10 cellular contexts compared by ENCODE assay signal in genomic region chr16:10752843-10753523, GRCh38. TPM values are rescaled to one million over a fixed set of nuclear protein-coding genes. Genes with fewer than 3 reads are reported as not detected.
DNase-seq lines count a peak whose midpoint lies in the region; ATAC-seq and TF ChIP-seq lines count a peak whose summit lies in the region.
"Had no signal": no experiment of that assay in that cellular context is flagged by ENCODE, and none has a peak within 500 bp of the region (broad histone marks: within the 10 kb centered on the region; RNA-seq: fewer than 3 reads in every experiment).

No MANE protein-coding gene starts in this region.

- peaks cover 2% of the 10 kb centered on the region for H3K4me1 Mint-ChIP-seq in activated naive CD8-positive, alpha-beta T cell treated with anti-CD3 and anti-CD28 coated beads for 36 hours
- peaks cover 33% of the 10 kb centered on the region for H3K4me1 Mint-ChIP-seq in HFFc6 (ENCODE audit: low read depth)

- H3K27me3 Mint-ChIP-seq in activated naive CD8-positive, alpha-beta T cell treated with anti-CD3 and anti-CD28 coated beads for 36 hours: no peaks in the 10 kb centered on the region
- H3K27me3 Mint-ChIP-seq in HFFc6 (ENCODE audit: insufficient read depth): no peaks in the 10 kb centered on the region

- H3K36me3 Mint-ChIP-seq in activated naive CD8-positive, alpha-beta T cell treated with anti-CD3 and anti-CD28 coated beads for 36 hours: peaks cover 9% of the 10 kb centered on the region
- H3K36me3 Mint-ChIP-seq in HFFc6 (ENCODE audit: low read depth): no peaks in the 10 kb centered on the region; the same call in 1 of the 2 replicates

- H3K36me3 ChIP-seq in MG63: peaks cover 22% of the 10 kb centered on the region

- no peaks in the 10 kb centered on the region for H3K9me3 ChIP-seq in MG63

- H3K27ac Mint-ChIP-seq in activated naive CD8-positive, alpha-beta T cell treated with anti-CD3 and anti-CD28 coated beads for 36 hours: peak overlapping the region; percentile 25
- no peak overlapping the region for H3K27ac Mint-ChIP-seq in HFFc6

- no peak for DNase-seq in activated naive CD8-positive, alpha-beta T cell treated with anti-CD3 and anti-CD28 coated beads for 36 hours
- DNase-seq in omental fat pad (ENCODE audit: low spot score) (peak; percentile 37), MG63 (no peak), HFFc6 (no peak)
- DNase-seq: erythroblast, NCI-H1694 had no signal

- H3K4me3 Mint-ChIP-seq in activated naive CD8-positive, alpha-beta T cell treated with anti-CD3 and anti-CD28 coated beads for 36 hours: no peak overlapping the region
- H3K4me3 Mint-ChIP-seq in HFFc6: no peak overlapping the region

- no peak overlapping the region for H3K4me3 ChIP-seq in MG63

- TF ChIP-seq CTCF in omental fat pad (IDR thresholded peaks at IDR 0.05): no peak
- no peak for TF ChIP-seq CTCF in HFFc6 (IDR thresholded peaks at IDR 0.05)

- ATAC-seq in GM19043 (IDR thresholded peaks at IDR 0.05; ENCODE audit: low read depth, unreplicated experiment): peak; percentile 66
- ATAC-seq in HG03025 (IDR thresholded peaks at IDR 0.05; ENCODE audit: low FRiP score, unreplicated experiment): peak; percentile 47
- no peak for ATAC-seq in omental fat pad (ENCODE audit: low FRiP score)
- no peak for ATAC-seq in HG03159 (IDR thresholded peaks at IDR 0.05; ENCODE audit: unreplicated experiment)
- ATAC-seq in HG02840 (IDR thresholded peaks at IDR 0.05; ENCODE audit: low FRiP score, unreplicated experiment): no peak

- H3K27me3 ChIP-seq in MG63: no peaks in the 10 kb centered on the region

- no peaks in the 10 kb centered on the region for H3K9me3 Mint-ChIP-seq in activated naive CD8-positive, alpha-beta T cell treated with anti-CD3 and anti-CD28 coated beads for 36 hours
- no peaks in the 10 kb centered on the region for H3K9me3 Mint-ChIP-seq in HFFc6

RNA-seq across cellular contexts. Expression of gene NUBP1, which starts 9.3 kb away (rescaled TPM):
- total RNA-seq in activated naive CD8-positive, alpha-beta T cell treated with anti-CD3 and anti-CD28 coated beads for 36 hours: 10 to 100 TPM; 24.3 to 26.7 TPM
- 10 to 100 TPM; 22.0 to 31.7 (median 22.4) TPM for total RNA-seq in omental fat pad
- total RNA-seq in MG63 (2014; rRNA removed; shearing (Covaris generic); ENCODE audit: low replicate concordance): 45.2 and 57.5 TPM in 2 replicates
- total RNA-seq in HFFc6 (2021; fragmentation: NEBNext Ultra II Directional; extraction: Animal tissue kit (Norgen Biotek cat#: 25700)): 10 to 100 TPM; 18.0 to 29.4 (median 25.1) TPM

RNA-seq across cellular contexts. Expression of gene TEKT5, which starts 58.3 kb away (rescaled TPM):
- total RNA-seq in activated naive CD8-positive, alpha-beta T cell treated with anti-CD3 and anti-CD28 coated beads for 36 hours: not detected
- not detected for total RNA-seq in omental fat pad
- total RNA-seq in MG63 (2014; rRNA removed; shearing (Covaris generic); ENCODE audit: low replicate concordance): not detected in 2 replicates
- total RNA-seq in HFFc6 (2021; fragmentation: NEBNext Ultra II Directional; extraction: Animal tissue kit (Norgen Biotek cat#: 25700)): not detected

Comparison
In these comparisons a context has a peak if more than half of its experiments do, and no peak if none do; other contexts are left out.
1. ATAC-seq: peak in GM19043 (single experiment) and HG03025 (single experiment); none in omental fat pad (single experiment), HG03159 (single experiment) and HG02840 (single experiment).